In the genomic region with DNA sequence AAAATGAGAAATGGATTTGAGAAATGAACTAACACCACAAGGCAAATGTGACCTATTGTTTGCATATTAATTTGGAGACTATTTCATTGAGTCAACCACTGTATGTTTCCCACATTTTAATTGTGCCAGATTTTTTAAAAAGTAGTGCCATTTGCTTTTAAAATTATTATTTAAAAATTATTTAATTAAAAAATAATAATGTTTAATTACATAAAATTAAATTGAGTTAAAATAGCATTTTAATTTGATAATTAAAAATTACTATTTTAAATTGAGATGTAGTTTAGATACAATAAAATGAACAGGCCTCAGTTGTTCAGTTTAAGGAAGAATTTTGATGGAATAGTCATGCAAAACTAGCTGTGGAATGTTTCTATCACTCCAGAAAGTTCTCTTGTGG, we compare ENCODE assay signal across 14 cellular contexts.
DNase-seq lines count a peak whose midpoint lies in the region; FAIRE-seq and TF ChIP-seq lines count a peak whose summit lies in the region.
"Had no signal": no experiment of that assay in that cellular context is flagged by ENCODE, and none has a peak within 500 bp of the region (broad histone marks: within the 10 kb centered on the region; RNA-seq: fewer than 3 reads in every experiment).

No MANE protein-coding gene starts in this region.

- no peak for TF ChIP-seq POLR2A in thyroid gland (IDR thresholded peaks at IDR 0.05)

- H3K36me3 ChIP-seq in thyroid gland: no peaks in the 10 kb centered on the region
- H3K36me3 ChIP-seq: BLaER1 treated with 17β-estradiol and CSF1 and Interleukin-3, amounts not matched to agents 10 nM and 100 nM had no signal

- H3K27me3 ChIP-seq in thyroid gland: no peaks in the 10 kb centered on the region
- H3K27me3 ChIP-seq: BLaER1 treated with 17β-estradiol and CSF1 and Interleukin-3, amounts not matched to agents 10 nM and 100 nM had no signal

- peak; percentile 84 for FAIRE-seq in A204.1 (lab: Jason Lieb, UNC)
- peak; percentile 92 for FAIRE-seq in frontal cortex (lab: Jason Lieb, UNC)
- FAIRE-seq: GM19239 had no signal

- no peaks in the 10 kb centered on the region for H3K9me3 ChIP-seq in thyroid gland
- H3K9me3 ChIP-seq: BLaER1 treated with 17β-estradiol and CSF1 and Interleukin-3, amounts not matched to agents 10 nM and 100 nM had no signal

- intact Hi-C loops in thyroid gland (cut with DNase I): no loop called here

- DNase-seq in frontal cortex (ENCODE audit: low spot score in 2 of 2) (no peak), thyroid gland (no peak), dedifferentiated amniotic fluid mesenchymal stem cell (ENCODE audit: extremely low spot score) (no peak), G401 (ENCODE audit: low spot score) (no peak), NCI-H128 (lab: John Stamatoyannopoulos, UW; ENCODE audit: unreplicated experiment) (no peak)
- DNase-seq: CD4-positive, alpha-beta T cell; GDM1; GOT3; H9 had no signal

- H3K4me1 ChIP-seq in thyroid gland: peaks cover 0 to 24% of the 10 kb centered on the region in 2 donors

- in situ Hi-C loops in G401 (cut with HindIII; ENCODE audit: low sequenced_read_pairs): no loop called here

- peak overlapping the region; percentile 63 for H3K27ac ChIP-seq in VCaP
- peak overlapping the region in 2 of 3 donors; percentile 26 to 64 for H3K27ac ChIP-seq in thyroid gland
- H3K27ac ChIP-seq: 22Rv1; BLaER1 treated with 17β-estradiol and CSF1 and Interleukin-3, amounts not matched to agents 10 nM and 100 nM had no signal

- TF ChIP-seq CTCF in VCaP (conservative IDR thresholded peaks at IDR 0.05) (no peak), thyroid gland (IDR thresholded peaks at IDR 0.05) (no peak)

- H3K4me3 ChIP-seq in thyroid gland (replicated peaks in 1 of 3): no peak overlapping the region
- H3K4me3 ChIP-seq: BLaER1 treated with 17β-estradiol and CSF1 and Interleukin-3, amounts not matched to agents 10 nM and 100 nM had no signal
